13 cellular contexts compared by ENCODE assay signal in the genomic region with DNA sequence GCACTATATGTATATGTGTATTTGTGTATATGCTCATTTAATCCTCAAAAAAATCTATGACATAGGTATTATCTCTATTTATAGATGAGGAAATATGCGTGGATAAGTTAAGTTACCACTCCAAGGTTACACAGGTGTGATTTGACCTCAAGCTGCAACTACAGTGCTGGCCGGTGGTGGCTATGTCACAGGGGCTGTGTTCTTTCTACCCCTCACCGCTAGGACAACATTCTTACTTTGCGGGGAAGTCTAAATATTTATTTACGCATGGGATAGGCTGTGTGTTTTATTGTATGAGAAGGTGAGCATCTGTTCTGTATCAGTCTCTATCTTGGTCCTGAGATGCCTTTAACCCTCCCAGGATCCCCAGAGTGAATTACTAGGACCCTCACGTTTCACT.
A peak's percentile ranks its signal among the peaks of the same experiment; 100 is the strongest.
DNase-seq lines count a peak whose midpoint lies in the region; ATAC-seq, FAIRE-seq and TF ChIP-seq lines count a peak whose summit lies in the region.
"Had no signal": no experiment of that assay in that cellular context is flagged by ENCODE, and none has a peak within 500 bp of the region (broad histone marks: within the 10 kb centered on the region; RNA-seq: fewer than 3 reads in every experiment).

No MANE protein-coding gene starts in this region.

- H3K9ac ChIP-seq in K562 (ENCODE audit: insufficient read depth in 1 of 2, low read depth in 2 of 2, low read length in 2 of 2) = no peak overlapping the region

- H3K4me2 ChIP-seq in K562 (ENCODE audit: insufficient read depth, low read length) = no peak overlapping the region

- TF ChIP-seq RAD21 in K562 (CRISPR knock-in tag; conservative IDR thresholded peaks at IDR 0.05 in 1 of 2, IDR thresholded peaks at IDR 0.05 in 1 of 2) = no peak

- in situ Hi-C loops in K562 (cut with MboI) = no loop called here

- FAIRE-seq in K562 (lab: Jason Lieb, UNC) = no peak
- FAIRE-seq: GM12892, GM19239 had no signal

- H4K20me1 ChIP-seq in K562 (replicated peaks; ENCODE audit: control insufficient read depth, insufficient read depth, low read length) = no peaks in the 10 kb centered on the region; the same call in 1 of the 2 replicates

- intact Hi-C loops in K562 (cut with micrococcal nuclease) = no loop called here

- H3K9me1 ChIP-seq in K562 (ENCODE audit: control insufficient read depth, insufficient read depth, low read length) = no peaks in the 10 kb centered on the region

- H3K27ac ChIP-seq in C4-2B (no peak overlapping the region), K562 (ENCODE audit: extremely low read depth, low read depth, low read length) (no peak overlapping the region), substantia nigra (ENCODE audit: low read depth, low read length, poor library complexity, severe bottlenecking) (no peak overlapping the region)

- H3K27me3 ChIP-seq in K562 (ENCODE audit: control insufficient read depth in 2 of 2, insufficient read depth in 2 of 2, low read length in 2 of 2) = no peaks in the 10 kb centered on the region; a peak in 2 of 5 replicates

- no peak overlapping the region for H3K4me3 ChIP-seq in K562

- no TSS peak for BruUV-seq in K562 (replicated peaks; lab: Mats Ljungman, UMichigan)

- H3K79me2 ChIP-seq in K562 (ENCODE audit: control insufficient read depth, insufficient read depth, low read length) = no peaks in the 10 kb centered on the region

- no peaks in the 10 kb centered on the region for H3K4me1 ChIP-seq in K562 (replicated peaks in 1 of 2; ENCODE audit: control insufficient read depth in 2 of 2, insufficient read depth in 2 of 2, low read length in 2 of 2)

- H2AFZ ChIP-seq in K562 (ENCODE audit: low read depth, low read length) = no peak overlapping the region

- ATAC-seq in K562 = peak; percentile 74

- POLR2A ChIA-PET in K562 (lab: Yijun Ruan, JAX) = no interaction called here

- CTCF ChIA-PET in K562 (lab: Yijun Ruan, JAX; ENCODE audit: low intra/inter-chr PET ratio) = no interaction called here

- TF ChIP-seq EP300 in K562 (IDR thresholded peaks at IDR 0.05; ENCODE audit: low read length) = no peak

- H3K36me3 ChIP-seq in K562 (ENCODE audit: control insufficient read depth, insufficient read depth, low read length) = no peaks in the 10 kb centered on the region

- peak; percentile 16 for TF ChIP-seq CTCF in C4-2B (conservative IDR thresholded peaks at IDR 0.05)
- peak; percentile 25 to 81 (median 37); a peak in 4 of 6 replicates for TF ChIP-seq CTCF in K562 (IDR thresholded peaks at IDR 0.05 in 2 of 3, conservative IDR thresholded peaks at IDR 0.05 in 1 of 3; ENCODE audit: insufficient read depth in 2 of 3, low read depth in 1 of 3, low read length in 3 of 3)

- DNase-seq in HuH-7 (ENCODE audit: low spot score) (peak; percentile 25), K562 (ENCODE audit: extremely low read depth in 1 of 4, low spot score in 3 of 4) (peak; percentile 8 to 60 (median 34)), substantia nigra (lab: John Stamatoyannopoulos, UW) (no peak), foreskin melanocyte (no peak), islet precursor cell (no peak), NCI-H187 (lab: John Stamatoyannopoulos, UW) (no peak)
- DNase-seq: Caco-2; CD8-positive, alpha-beta memory T cell; DND-41; GDM1 had no signal

- H3K9me3 ChIP-seq in K562 (replicated peaks; ENCODE audit: control insufficient read depth, insufficient read depth, low read depth, low read length) = no peaks in the 10 kb centered on the region
- H3K9me3 ChIP-seq: Caco-2 had no signal

- 5% methylated on average over 6 of the region's 6 CpGs for WGBS in K562 (ENCODE audit: insufficient coverage, low coverage, missing lambda C conversion rate)

- no peak for TF ChIP-seq POLR2A in K562 (conservative IDR thresholded peaks at IDR 0.05)

TF ChIP-seq in K562, 482 proteins besides CTCF, POLR2A, EP300 and RAD21:
- TF ChIP-seq ZBTB17 (CRISPR knock-in tag; IDR thresholded peaks at IDR 0.05) (no peak), MED1 (CRISPR knock-in tag; IDR thresholded peaks at IDR 0.05; ENCODE audit: borderline replicate concordance) (no peak), ZNF586 (CRISPR knock-in tag; conservative IDR thresholded peaks at IDR 0.05) (no peak), ARID2 (IDR thresholded peaks at IDR 0.05) (no peak), SLC30A9 (CRISPR knock-in tag; IDR thresholded peaks at IDR 0.05) (no peak), SREBF2 (CRISPR knock-in tag; IDR thresholded peaks at IDR 0.05) (no peak), E2F3 (CRISPR knock-in tag; IDR thresholded peaks at IDR 0.05) (no peak), ZNF76 (CRISPR knock-in tag; IDR thresholded peaks at IDR 0.05; ENCODE audit: borderline replicate concordance) (no peak), NBN (IDR thresholded peaks at IDR 0.05; ENCODE audit: low read depth) (no peak), RAD51 (IDR thresholded peaks at IDR 0.05; ENCODE audit: borderline replicate concordance, low read depth) (no peak), POLR2G (IDR thresholded peaks at IDR 0.05; ENCODE audit: low read depth, low read length) (no peak)
- TF ChIP-seq, protein P1, sequence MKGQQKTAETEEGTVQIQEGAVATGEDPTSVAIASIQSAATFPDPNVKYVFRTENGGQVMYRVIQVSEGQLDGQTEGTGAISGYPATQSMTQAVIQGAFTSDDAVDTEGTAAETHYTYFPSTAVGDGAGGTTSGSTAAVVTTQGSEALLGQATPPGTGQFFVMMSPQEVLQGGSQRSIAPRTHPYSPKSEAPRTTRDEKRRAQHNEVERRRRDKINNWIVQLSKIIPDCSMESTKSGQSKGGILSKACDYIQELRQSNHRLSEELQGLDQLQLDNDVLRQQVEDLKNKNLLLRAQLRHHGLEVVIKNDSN (CRISPR knock-in tag; IDR thresholded peaks at IDR 0.05) = no peak
- TF ChIP-seq, protein P2, sequence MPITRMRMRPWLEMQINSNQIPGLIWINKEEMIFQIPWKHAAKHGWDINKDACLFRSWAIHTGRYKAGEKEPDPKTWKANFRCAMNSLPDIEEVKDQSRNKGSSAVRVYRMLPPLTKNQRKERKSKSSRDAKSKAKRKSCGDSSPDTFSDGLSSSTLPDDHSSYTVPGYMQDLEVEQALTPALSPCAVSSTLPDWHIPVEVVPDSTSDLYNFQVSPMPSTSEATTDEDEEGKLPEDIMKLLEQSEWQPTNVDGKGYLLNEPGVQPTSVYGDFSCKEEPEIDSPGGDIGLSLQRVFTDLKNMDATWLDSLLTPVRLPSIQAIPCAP (CRISPR knock-in tag; IDR thresholded peaks at IDR 0.05; ENCODE audit: borderline replicate concordance) = no peak

Comparison
In these comparisons a context has a peak if more than half of its experiments do, and no peak if none do; other contexts are left out.
1. DNase-seq: peak in HuH-7 (single experiment) and K562 (4 of 4); none in substantia nigra (0 of 49), foreskin melanocyte (single experiment), islet precursor cell (single experiment) and NCI-H187 (0 of 2).